In the genomic region with DNA sequence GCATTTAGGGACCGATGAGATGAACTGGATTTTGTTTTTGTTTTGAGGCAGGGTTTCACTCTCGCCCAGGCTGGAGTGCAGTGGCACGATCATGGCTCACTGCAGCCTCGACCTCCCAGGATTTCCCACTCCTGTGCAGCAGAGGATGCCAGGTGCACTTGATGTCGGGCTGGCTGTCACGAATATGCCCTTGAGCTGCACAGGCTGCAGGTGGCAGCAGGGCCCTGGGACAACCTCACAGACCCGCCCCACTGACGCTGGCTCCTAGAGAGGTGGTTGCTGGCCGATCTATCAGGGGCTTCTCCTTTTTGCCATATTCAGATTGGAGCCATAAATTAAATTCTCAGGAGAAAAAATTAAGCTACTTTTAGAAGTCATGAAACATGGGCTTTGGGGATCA, we compare ENCODE assay signal across 12 cellular contexts. TPM values are rescaled to one million over a fixed set of nuclear protein-coding genes. Genes with fewer than 3 reads are reported as not detected.
DNase-seq lines count a peak whose midpoint lies in the region; FAIRE-seq and TF ChIP-seq lines count a peak whose summit lies in the region.
"Had no signal": no experiment of that assay in that cellular context is flagged by ENCODE, and none has a peak within 500 bp of the region (broad histone marks: within the 10 kb centered on the region; RNA-seq: fewer than 3 reads in every experiment).

No MANE protein-coding gene starts in this region.

- no peak overlapping the region for H3K9ac ChIP-seq in H1 (replicated peaks in 1 of 4; ENCODE audit: extremely low read depth in 1 of 4, low read depth in 3 of 4, low read length in 3 of 4)

- H4K5ac ChIP-seq in H1 (ENCODE audit: insufficient read length, low read depth, low read length), result no peak overlapping the region

- peak; percentile 44 to 62 for TF ChIP-seq RAD21 in H1 (IDR thresholded peaks at IDR 0.05 in 1 of 2, conservative IDR thresholded peaks at IDR 0.05 in 1 of 2; ENCODE audit: low read depth in 2 of 2, low read length in 2 of 2)

- H3K4me3 ChIP-seq in DOHH2 (ENCODE audit: low read length), result 0 out of 2 replicates have a peak overlapping the region, but pooled peaks have one; percentile 24
- no peak overlapping the region for H3K4me3 ChIP-seq in H1 (ENCODE audit: extremely low read depth in 1 of 4, insufficient read depth in 2 of 4, low read depth in 3 of 4, low read length in 4 of 4)

- no peak overlapping the region for H3K23ac ChIP-seq in H1 (ENCODE audit: insufficient read length)

- no peaks in the 10 kb centered on the region for H3K23me2 ChIP-seq in H1 (ENCODE audit: low read depth, low read length)

- H3K9me3 ChIP-seq in DOHH2 (ENCODE audit: control insufficient read depth, insufficient read depth, low read length) (peaks cover 3% of the 10 kb centered on the region; the same call in 1 of the 2 replicates), H1 (ENCODE audit: insufficient read depth in 2 of 2, low read depth in 1 of 2, low read length in 1 of 2) (peaks cover 0 to 6% of the 10 kb centered on the region in 2 experiments; a peak in 1 of 4 replicates)
- H3K9me3 ChIP-seq: Caco-2 had no signal

- peak; percentile 62 for TF ChIP-seq CTCF in DOHH2 (IDR thresholded peaks at IDR 0.05; ENCODE audit: low read depth, low read length, poor library complexity, severe bottlenecking)
- peak; percentile 25 to 43 (median 38) for TF ChIP-seq CTCF in H1 (IDR thresholded peaks at IDR 0.05; ENCODE audit: control extremely low read depth in 1 of 3, insufficient read depth in 1 of 3, low read depth in 1 of 3, low read length in 3 of 3)

- no peak overlapping the region for H4K8ac ChIP-seq in H1 (ENCODE audit: extremely low read depth, insufficient read depth, low read length)

- no peaks in the 10 kb centered on the region for H3K27me3 ChIP-seq in DOHH2 (ENCODE audit: control insufficient read depth, low read length)
- H3K27me3 ChIP-seq in H1 (replicated peaks in 1 of 4; ENCODE audit: control insufficient read depth in 3 of 4, extremely low read depth in 1 of 4, insufficient read depth in 3 of 4, low read length in 3 of 4), result no peaks in the 10 kb centered on the region
- H3K27me3 ChIP-seq: brain microvascular endothelial cell had no signal

- CTCF ChIA-PET in H1 (lab: Charles Lee; ENCODE audit: partially characterized antibody), result interaction anchor here (0.6 to 1.6 kb wide), 7 partner anchors 12 to 293 kb away, joined by 3 to 6 read pairs (median 3); a partner anchor contains a TSS

- POLR2A ChIA-PET in H1 (lab: Charles Lee; ENCODE audit: partially characterized antibody), result interaction anchor here (0.6 kb wide), 1 partner anchor 22 kb away, joined by 3 read pairs; no protein-coding TSS in a partner anchor

- peak overlapping the region; percentile 39 for H3K4me2 ChIP-seq in DOHH2 (ENCODE audit: low read length)
- H3K4me2 ChIP-seq in H1 (ENCODE audit: insufficient read depth in 1 of 2, low read depth in 2 of 2, low read length in 2 of 2), result no peak overlapping the region

- H3K79me2 ChIP-seq in DOHH2 (ENCODE audit: control insufficient read depth, low read length) (no peaks in the 10 kb centered on the region), H1 (ENCODE audit: control insufficient read depth in 1 of 2, insufficient read depth in 2 of 2, low read length in 2 of 2) (no peaks in the 10 kb centered on the region)

- no peaks in the 10 kb centered on the region for H3K79me1 ChIP-seq in H1 (ENCODE audit: low read depth, low read length)

- no peaks in the 10 kb centered on the region for H3K9me2 ChIP-seq in DOHH2 (replicated peaks; ENCODE audit: control insufficient read depth, low read length)

- no peaks in the 10 kb centered on the region for H4K20me1 ChIP-seq in DOHH2 (ENCODE audit: control insufficient read depth, insufficient read depth, low read depth, low read length)
- no peaks in the 10 kb centered on the region for H4K20me1 ChIP-seq in H1 (replicated peaks in 1 of 2; ENCODE audit: control insufficient read depth in 1 of 2, insufficient read depth in 2 of 2, low read length in 2 of 2)

- peak; percentile 52 for DNase-seq in COLO668 (lab: John Stamatoyannopoulos, UW; ENCODE audit: unreplicated experiment)
- DNase-seq in NCI-H2171 treated with DMSO at 0.1 percent for 48 hours (lab: John Stamatoyannopoulos, UW), result peak; percentile 63
- DNase-seq in H1 (ENCODE audit: low read depth in 1 of 2, low spot score in 2 of 2), result no peak
- no peak for DNase-seq in NCI-H524 treated with DMSO at 0.1 percent for 48 hours (lab: John Stamatoyannopoulos, UW)
- no peak for DNase-seq in mucosa of gallbladder (ENCODE audit: low spot score)
- no peak for DNase-seq in superior temporal gyrus (ENCODE audit: extremely low spot score)
- no peak for DNase-seq in GM12892 (ENCODE audit: insufficient read length)
- DNase-seq: activated T-cell treated with anti-CD3 and anti-CD28 coated beads, Interleukin-2, amount 50 U/mL, for 24 hours; brain microvascular endothelial cell; stimulated activated CD4-positive, alpha-beta T cell treated with anti-CD3 and anti-CD28 coated beads, Interleukin-4, amount 100 ng/mL, for 4 hours had no signal

- H4K91ac ChIP-seq in H1 (replicated peaks; ENCODE audit: insufficient read length, low read length), result no peak overlapping the region

- WGBS in H1 (ENCODE audit: extremely low coverage in 1 of 2, insufficient coverage in 1 of 2, insufficient read length in 1 of 2, insufficient replicate concordance in 2 of 2, low coverage in 1 of 2, low lambda C conversion rate in 2 of 2, missing lambda C conversion rate in 1 of 2), 2 experiments, result 76% methylated on average over 9 of the region's 9 CpGs; no CpG with 5 or more reads in 1 of the 2 experiments

- no peak for TF ChIP-seq EP300 in H1 (IDR thresholded peaks at IDR 0.05; ENCODE audit: borderline replicate concordance in 1 of 2, low read depth in 2 of 2, low read length in 2 of 2)

- H3K36me3 ChIP-seq in DOHH2 (ENCODE audit: control insufficient read depth, low read length) (no peaks in the 10 kb centered on the region), H1 (ENCODE audit: control insufficient read depth in 2 of 4, insufficient read depth in 4 of 4, low read length in 3 of 4) (0 out of 8 replicates have a peak, but pooled peaks cover 0 to 3% (median 0%) of the 10 kb centered on the region in 4 experiments)
- H3K36me3 ChIP-seq: brain microvascular endothelial cell had no signal

- peaks cover 19% of the 10 kb centered on the region for H3F3A ChIP-seq in DOHH2 (ENCODE audit: control insufficient read depth, insufficient read depth)

- H3K4ac ChIP-seq in H1 (replicated peaks; ENCODE audit: insufficient read length, low read depth, low read length), result no peak overlapping the region

- peaks cover 38% of the 10 kb centered on the region for H3K4me1 ChIP-seq in DOHH2 (ENCODE audit: control insufficient read depth, low read length)
- H3K4me1 ChIP-seq in H1 (replicated peaks in 1 of 4; ENCODE audit: control insufficient read depth in 3 of 4, insufficient read depth in 4 of 4, low read length in 3 of 4), result peaks cover 0 to 4% (median 0%) of the 10 kb centered on the region in 4 experiments; a peak in 2 of 7 replicates
- H3K4me1 ChIP-seq: Caco-2 had no signal

- no peak overlapping the region; the same call in 1 of the 2 replicates for H2BK20ac ChIP-seq in H1 (ENCODE audit: low read length)

- no peak overlapping the region for H3K18ac ChIP-seq in H1 (ENCODE audit: extremely low read depth, low read length)

- H2AK5ac ChIP-seq in H1 (ENCODE audit: low read depth, low read length), result no peak overlapping the region

- H2BK15ac ChIP-seq in H1 (ENCODE audit: low read length), result no peak overlapping the region

- H3K27ac ChIP-seq in DOHH2 (ENCODE audit: low read depth, low read length) (no peak overlapping the region), H1 (ENCODE audit: low read depth, low read length) (no peak overlapping the region)
- H3K27ac ChIP-seq: brain microvascular endothelial cell had no signal

- H2BK5ac ChIP-seq in H1 (ENCODE audit: low read depth, low read length), result no peak overlapping the region

- FAIRE-seq in H1 (lab: Jason Lieb, UNC), result no peak
- FAIRE-seq in GM12892 (lab: Jason Lieb, UNC), result no peak

- no peak overlapping the region for H2AFZ ChIP-seq in H1 (ENCODE audit: low read length)

- H2BK120ac ChIP-seq in H1 (replicated peaks; ENCODE audit: low read depth, low read length), result no peak overlapping the region

- TF ChIP-seq POLR2A in H1 (IDR thresholded peaks at IDR 0.05; ENCODE audit: control extremely low read depth in 1 of 2, low read depth in 2 of 2, low read length in 2 of 2), result no peak
- no peak for TF ChIP-seq POLR2A in GM12892 (IDR thresholded peaks at IDR 0.05; ENCODE audit: low read depth, low read length)

- H3K14ac ChIP-seq in H1 (ENCODE audit: insufficient read length), result no peak overlapping the region

- no peak overlapping the region for H2BK12ac ChIP-seq in H1 (ENCODE audit: low read depth, low read length)

- no peak overlapping the region for H3K56ac ChIP-seq in H1 (replicated peaks; ENCODE audit: insufficient read length, low read depth, low read length)

TF ChIP-seq in H1, 55 proteins besides CTCF, POLR2A, EP300 and RAD21:
- no peak for TF ChIP-seq CHD1 (IDR thresholded peaks at IDR 0.05; ENCODE audit: low read depth, low read length)
- TF ChIP-seq SAP30 (IDR thresholded peaks at IDR 0.05; ENCODE audit: insufficient read depth, insufficient replicate concordance, low read length), result no peak
TF ChIP-seq in H1: peak in this region for 0.

RNA-seq across cellular contexts. Expression of a gene that starts 32.2 kb away (rescaled TPM):
- 126 and 135 TPM in 2 replicates for total RNA-seq in H1 (2021; fragmentation: NEBNext Ultra II Directional; extraction: Animal tissue kit (Norgen Biotek cat#: 25700))
- polyA plus RNA-seq in H1 (2011; rRNA removed), result 135 and 168 TPM in 2 replicates
- polyA plus RNA-seq in H1 (2011; cell fraction: cytosol; rRNA removed), result 159 TPM
- 86.7 TPM for polyA plus RNA-seq in H1 (2011; cell fraction: nucleus; rRNA removed)
- polyA plus RNA-seq in H1 (2012, experiment 1 of 2), result 137 to 177 TPM (median 167 TPM) in 4 replicates
- polyA plus RNA-seq in H1 (2012, experiment 2 of 2), result 169 TPM
- 90.2 TPM for polyA plus RNA-seq in H1 (2013, experiment 1 of 2)
- 97.3 TPM for polyA plus RNA-seq in H1 (2013, experiment 2 of 2)
- polyA minus RNA-seq in H1 (2011; rRNA and poly(A)+ RNA removed), result 98.2 and 115 TPM in 2 replicates
- 83.5 TPM for polyA minus RNA-seq in H1 (2011; cell fraction: cytosol; rRNA and poly(A)+ RNA removed)
- polyA minus RNA-seq in H1 (2011; cell fraction: nucleus; rRNA and poly(A)+ RNA removed), result 27.6 TPM
- 35.0 TPM for total RNA-seq in mucosa of gallbladder
- 9.2 TPM for polyA plus RNA-seq in GM12892 (2012; ENCODE audit: missing spikeins)

RNA-seq across cellular contexts. Expression of a gene that starts 36.4 kb away (rescaled TPM):
- 20.7 and 22.9 TPM in 2 replicates for total RNA-seq in H1 (2021; fragmentation: NEBNext Ultra II Directional; extraction: Animal tissue kit (Norgen Biotek cat#: 25700))
- polyA plus RNA-seq in H1 (2011; rRNA removed), result 5.5 and 5.9 TPM in 2 replicates
- polyA plus RNA-seq in H1 (2011; cell fraction: cytosol; rRNA removed), result 9.7 TPM
- polyA plus RNA-seq in H1 (2011; cell fraction: nucleus; rRNA removed), result 8.1 TPM
- polyA plus RNA-seq in H1 (2012, experiment 1 of 2), result 9.6 to 15.1 TPM (median 12.2 TPM) in 4 replicates
- polyA plus RNA-seq in H1 (2012, experiment 2 of 2), result 1.5 TPM
- polyA plus RNA-seq in H1 (2013, experiment 1 of 2), result 11.9 TPM
- 12.2 TPM for polyA plus RNA-seq in H1 (2013, experiment 2 of 2)
- polyA minus RNA-seq in H1 (2011; rRNA and poly(A)+ RNA removed), result 12.2 and 18.1 TPM in 2 replicates
- polyA minus RNA-seq in H1 (2011; cell fraction: cytosol; rRNA and poly(A)+ RNA removed), result 6.1 TPM
- polyA minus RNA-seq in H1 (2011; cell fraction: nucleus; rRNA and poly(A)+ RNA removed), result 6.8 TPM
- total RNA-seq in mucosa of gallbladder, result 26.3 TPM
- polyA plus RNA-seq in GM12892 (2012; ENCODE audit: missing spikeins), result 4.1 TPM

Comparison
In these comparisons a context has a peak if more than half of its experiments do, and no peak if none do; other contexts are left out.
1. DNase-seq: peak in COLO668 (single experiment) and NCI-H2171 treated with DMSO at 0.1 percent for 48 hours (single experiment); none in H1 (0 of 2), NCI-H524 treated with DMSO at 0.1 percent for 48 hours (single experiment), mucosa of gallbladder (single experiment), superior temporal gyrus (single experiment) and GM12892 (single experiment).